8 cellular contexts compared by ENCODE assay signal in genomic region chr2:85887566-85888019, GRCh38. TPM values are rescaled to one million over a fixed set of nuclear protein-coding genes. Genes with fewer than 3 reads are reported as not detected.
DNase-seq lines count a peak whose midpoint lies in the region; ATAC-seq lines count a peak whose summit lies in the region.

No MANE protein-coding gene starts in this region.

- peak; percentile 76 for DNase-seq in G401 (ENCODE audit: low spot score)
- DNase-seq in NCI-H128 (lab: John Stamatoyannopoulos, UW; ENCODE audit: unreplicated experiment): peak; percentile 15
- DNase-seq in cerebellar cortex (ENCODE audit: low spot score): peak; percentile 75
- peak; percentile 76 for DNase-seq in left lobe of liver (ENCODE audit: low spot score)
- peak; percentile 46 for DNase-seq in stimulated activated CD4-positive, alpha-beta T cell treated with anti-CD3 and anti-CD28 coated beads, Interleukin-4, amount 100 ng/mL, for 1 hour

- in situ Hi-C loops in G401 (cut with HindIII; ENCODE audit: low sequenced_read_pairs): no loop called here

- peak; percentile 29 to 31 for ATAC-seq in activated CD4-positive, CD25-positive, alpha-beta regulatory T cell treated with anti-CD3 and anti-CD28 coated beads, Interleukin-2, amount 50 U/mL, for 24 hours
- ATAC-seq in left lobe of liver (peak; percentile 66), GM21528 (IDR thresholded peaks at IDR 0.05; ENCODE audit: low FRiP score, unreplicated experiment) (no peak), HG03025 (IDR thresholded peaks at IDR 0.05; ENCODE audit: low FRiP score, unreplicated experiment) (no peak)

RNA-seq across cellular contexts. Expression of gene ST3GAL5, which starts 1.2 kb away (rescaled TPM):
- total RNA-seq in G401 (2014; rRNA removed; shearing (Covaris generic)): 99.2 and 118 TPM in 2 replicates
- total RNA-seq in left lobe of liver: 12.8 TPM

Comparison
In these comparisons a context has a peak if more than half of its experiments do, and no peak if none do; other contexts are left out.
1. DNase-seq: peak in every context shown above with its lines; median percentile 76 in G401; 76 in left lobe of liver; 75 in cerebellar cortex; 46 in stimulated activated CD4-positive, alpha-beta T cell treated with anti-CD3 and anti-CD28 coated beads, Interleukin-4, amount 100 ng/mL, for 1 hour; 15 in NCI-H128.
2. ATAC-seq: peak in activated CD4-positive, CD25-positive, alpha-beta regulatory T cell treated with anti-CD3 and anti-CD28 coated beads, Interleukin-2, amount 50 U/mL, for 24 hours (2 of 2) and left lobe of liver (single experiment); none in GM21528 (single experiment) and HG03025 (single experiment).